Comparison of ENCODE assay signal across 1 cellular context in genomic region chr4:128810871-128811570, GRCh38.
TF ChIP-seq lines count a peak whose summit lies in the region.

No MANE protein-coding gene starts in this region.

TF ChIP-seq in HepG2, 621 proteins besides CTCF, POLR2A, EP300 and RAD21 (continued from another document and continues in another):
- TF ChIP-seq ZNF574 (CRISPR knock-in tag; IDR thresholded peaks at IDR 0.05), result peak; percentile 48
- TF ChIP-seq GPN1 (CRISPR knock-in tag; IDR thresholded peaks at IDR 0.05; ENCODE audit: borderline replicate concordance), result no peak
- peak; percentile 72; the same call in 1 of the 2 replicates for TF ChIP-seq ZSCAN9 (CRISPR knock-in tag; IDR thresholded peaks at IDR 0.05; ENCODE audit: borderline replicate concordance)
- TF ChIP-seq GATAD1 (CRISPR knock-in tag; IDR thresholded peaks at IDR 0.05), result peak; percentile 71
- TF ChIP-seq ZNF883 (CRISPR knock-in tag; IDR thresholded peaks at IDR 0.05; ENCODE audit: not compliant biosample characterization), result peak; percentile 27
- 0 out of 2 replicates have a peak, but pooled peaks have one; percentile 54 for TF ChIP-seq ZNF280B (CRISPR knock-in tag; IDR thresholded peaks at IDR 0.05; ENCODE audit: borderline replicate concordance)
- TF ChIP-seq ZNF740 (CRISPR knock-in tag; IDR thresholded peaks at IDR 0.05), result peak; percentile 94
- 0 out of 2 replicates have a peak, but pooled peaks have one; percentile 36 for TF ChIP-seq HMGXB3 (CRISPR knock-in tag; IDR thresholded peaks at IDR 0.05; ENCODE audit: borderline replicate concordance)
- TF ChIP-seq ZFP1 (CRISPR knock-in tag; IDR thresholded peaks at IDR 0.05), result peak; percentile 81; the same call in 1 of the 2 replicates
- 0 out of 2 replicates have a peak, but pooled peaks have one; percentile 25 for TF ChIP-seq ZNF264 (CRISPR knock-in tag; IDR thresholded peaks at IDR 0.05)
- peak; percentile 92 for TF ChIP-seq ZMYM4 (CRISPR knock-in tag; IDR thresholded peaks at IDR 0.05)
- TF ChIP-seq ZNF253 (CRISPR knock-in tag; IDR thresholded peaks at IDR 0.05; ENCODE audit: borderline replicate concordance), result no peak
- TF ChIP-seq MEF2D (CRISPR knock-in tag; IDR thresholded peaks at IDR 0.05), result peak; percentile 45; the same call in 1 of the 2 replicates
- TF ChIP-seq ZNF30 (CRISPR knock-in tag; IDR thresholded peaks at IDR 0.05), result 0 out of 2 replicates have a peak, but pooled peaks have one; percentile 26
- 0 out of 2 replicates have a peak, but pooled peaks have one; percentile 26 for TF ChIP-seq BRCA1 (CRISPR knock-in tag; IDR thresholded peaks at IDR 0.05)
- TF ChIP-seq MAZ (IDR thresholded peaks at IDR 0.05; ENCODE audit: borderline replicate concordance, low read depth, low read length), result peak; percentile 82; the same call in 1 of the 2 replicates
- peak; percentile 81 for TF ChIP-seq MAZ (CRISPR knock-in tag; IDR thresholded peaks at IDR 0.05; ENCODE audit: low read depth)
- peak; percentile 41; the same call in 1 of the 2 replicates for TF ChIP-seq NFKBIZ (CRISPR knock-in tag; IDR thresholded peaks at IDR 0.05)
- TF ChIP-seq MTERF4 (CRISPR knock-in tag; IDR thresholded peaks at IDR 0.05), result 0 out of 2 replicates have a peak, but pooled peaks have one; percentile 24
- TF ChIP-seq ZMAT3 (CRISPR knock-in tag; conservative IDR thresholded peaks at IDR 0.05), result 0 out of 2 replicates have a peak, but pooled peaks have one; percentile 39
- TF ChIP-seq MYPOP (CRISPR knock-in tag; IDR thresholded peaks at IDR 0.05), result peak; percentile 78
- no peak for TF ChIP-seq ZUFSP (CRISPR knock-in tag; IDR thresholded peaks at IDR 0.05; ENCODE audit: borderline replicate concordance)
- peak; percentile 55; the same call in 1 of the 2 replicates for TF ChIP-seq NR0B2 (CRISPR knock-in tag; IDR thresholded peaks at IDR 0.05)
- TF ChIP-seq ATF7-NPFF (CRISPR knock-in tag; IDR thresholded peaks at IDR 0.05; ENCODE audit: low read depth), result no peak; the same call in 1 of the 2 replicates
- peak; percentile 64; the same call in 1 of the 2 replicates for TF ChIP-seq ISL2 (CRISPR knock-in tag; IDR thresholded peaks at IDR 0.05)
- peak; percentile 77; the same call in 1 of the 2 replicates for TF ChIP-seq IKZF5 (CRISPR knock-in tag; IDR thresholded peaks at IDR 0.05)
- peak; percentile 82 for TF ChIP-seq PTBP1 (IDR thresholded peaks at IDR 0.05; ENCODE audit: low read depth, low read length, poor library complexity, severe bottlenecking)
- peak; percentile 67 for TF ChIP-seq MXD1 (CRISPR knock-in tag; IDR thresholded peaks at IDR 0.05)
- no peak for TF ChIP-seq SMARCC2 (IDR thresholded peaks at IDR 0.05)
- 0 out of 2 replicates have a peak, but pooled peaks have one; percentile 23 for TF ChIP-seq ESRRA (CRISPR knock-in tag; IDR thresholded peaks at IDR 0.05; ENCODE audit: low read depth)
- no peak; a peak in 1 of 4 replicates for TF ChIP-seq ATF4 (CRISPR knock-in tag; IDR thresholded peaks at IDR 0.05)
- TF ChIP-seq BCL6 (CRISPR knock-in tag; IDR thresholded peaks at IDR 0.05), result peak; percentile 58; the same call in 1 of the 2 replicates
- no peak for TF ChIP-seq ZBTB1 (CRISPR knock-in tag; IDR thresholded peaks at IDR 0.05; ENCODE audit: borderline replicate concordance)
- peak; percentile 84 for TF ChIP-seq NRL (CRISPR knock-in tag; IDR thresholded peaks at IDR 0.05; ENCODE audit: borderline replicate concordance)
- no peak for TF ChIP-seq HNRNPL (IDR thresholded peaks at IDR 0.05; ENCODE audit: low read depth, low read length)
- TF ChIP-seq CAMTA2 (CRISPR knock-in tag; IDR thresholded peaks at IDR 0.05; ENCODE audit: borderline replicate concordance), result peak; percentile 86; the same call in 1 of the 2 replicates
- peak; percentile 63; the same call in 1 of the 2 replicates for TF ChIP-seq FOXP4 (CRISPR knock-in tag; IDR thresholded peaks at IDR 0.05)
- TF ChIP-seq SCMH1 (CRISPR knock-in tag; IDR thresholded peaks at IDR 0.05; ENCODE audit: borderline replicate concordance), result no peak
- TF ChIP-seq GABPB1 (CRISPR knock-in tag; IDR thresholded peaks at IDR 0.05), result peak; percentile 82
- TF ChIP-seq NR2F1 (CRISPR knock-in tag; IDR thresholded peaks at IDR 0.05), result no peak
